ENCODE assay signal across 17 cellular contexts in the genomic region with DNA sequence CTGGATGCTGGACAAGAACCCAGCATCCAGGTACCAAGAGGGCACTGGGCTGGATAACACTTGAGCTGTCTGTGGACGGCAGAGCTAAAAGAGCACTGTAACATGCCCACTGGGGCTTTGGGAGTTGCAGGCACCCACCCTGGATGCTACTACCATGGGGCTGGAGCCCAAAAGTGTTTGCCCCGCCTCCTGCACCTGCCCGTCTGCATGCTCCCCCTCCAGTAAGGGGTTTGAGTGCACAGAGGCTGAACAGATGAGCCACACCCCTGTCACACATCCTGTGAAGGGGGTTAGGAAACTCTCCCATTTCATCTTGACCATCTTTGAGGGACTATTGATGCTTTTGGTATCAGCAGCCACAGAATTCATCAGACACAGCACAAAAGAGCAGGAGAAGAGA.
DNase-seq lines count a peak whose midpoint lies in the region; ATAC-seq and TF ChIP-seq lines count a peak whose summit lies in the region.
"Had no signal": no experiment of that assay in that cellular context is flagged by ENCODE, and none has a peak within 500 bp of the region (broad histone marks: within the 10 kb centered on the region; RNA-seq: fewer than 3 reads in every experiment).

No MANE protein-coding gene starts in this region.

- TF ChIP-seq CTCF in activated B cell treated with CpG ODN at 0.5 μM for 24 hours (IDR thresholded peaks at IDR 0.05) = no peak

- CTCF ChIA-PET in activated B cell treated with CpG ODN at 0.5 μM for 24 hours (lab: Charles Lee) = no interaction called here

- ATAC-seq in activated naive CD8-positive, alpha-beta T cell treated with anti-CD3 and anti-CD28 coated beads, Interleukin-2, amount 50 U/mL, for 24 hours = no peak
- ATAC-seq in activated B cell treated with CpG ODN at 0.5 μM for 24 hours (ENCODE audit: low read depth) (peak; percentile 18), naive B cell (ENCODE audit: low read depth in 2 of 2) (peak; percentile 69 to 70), HG03280 (IDR thresholded peaks at IDR 0.05; ENCODE audit: unreplicated experiment) (no peak), GM19397 (IDR thresholded peaks at IDR 0.05; ENCODE audit: unreplicated experiment) (no peak)
- ATAC-seq in stimulated activated naive B cell treated with anti-CD40 and anti-IgM and Interleukin-4, amounts not matched to agents 10 μg/mL and 1 μg/mL and 100 μg/mL, for 72 hours (replicated peaks) = no peak
- ATAC-seq: A549; CD8-positive, alpha-beta T cell; GM12878 had no signal

- no peaks in the 10 kb centered on the region for H3K27me3 Mint-ChIP-seq in activated naive CD8-positive, alpha-beta T cell treated with anti-CD3 and anti-CD28 coated beads, Interleukin-2, amount 50 U/mL, for 24 hours
- H3K27me3 Mint-ChIP-seq in activated naive CD8-positive, alpha-beta T cell treated with anti-CD3 and anti-CD28 coated beads for 36 hours = no peaks in the 10 kb centered on the region
- H3K27me3 Mint-ChIP-seq in activated B cell treated with CpG ODN at 0.5 μM for 24 hours (no peaks in the 10 kb centered on the region), naive B cell (no peaks in the 10 kb centered on the region)
- no peaks in the 10 kb centered on the region for H3K27me3 Mint-ChIP-seq in stimulated activated naive B cell treated with anti-CD40 and anti-IgM and Interleukin-4, amounts not matched to agents 10 μg/mL and 1 μg/mL and 100 μg/mL, for 72 hours

- intact Hi-C loops in activated B cell treated with CpG ODN at 0.5 μM for 24 hours (cut with micrococcal nuclease) = no loop called here

- no peaks in the 10 kb centered on the region for H3K36me3 Mint-ChIP-seq in activated naive CD8-positive, alpha-beta T cell treated with anti-CD3 and anti-CD28 coated beads, Interleukin-2, amount 50 U/mL, for 24 hours (ENCODE audit: low read depth)
- H3K36me3 Mint-ChIP-seq in activated naive CD8-positive, alpha-beta T cell treated with anti-CD3 and anti-CD28 coated beads for 36 hours = no peaks in the 10 kb centered on the region
- H3K36me3 Mint-ChIP-seq in activated B cell treated with CpG ODN at 0.5 μM for 24 hours (ENCODE audit: low read depth) (no peaks in the 10 kb centered on the region), naive B cell (peaks cover 0 to 14% of the 10 kb centered on the region in 2 donors)
- peaks cover 0 to 3% of the 10 kb centered on the region in 2 donors for H3K36me3 Mint-ChIP-seq in stimulated activated naive B cell treated with anti-CD40 and anti-IgM and Interleukin-4, amounts not matched to agents 10 μg/mL and 1 μg/mL and 100 μg/mL, for 72 hours
- H3K36me3 Mint-ChIP-seq: CD8-positive, alpha-beta T cell had no signal

- POLR2A ChIA-PET in activated B cell treated with CpG ODN at 0.5 μM for 24 hours (lab: Charles Lee) = no interaction called here

- H3K4me1 Mint-ChIP-seq in activated naive CD8-positive, alpha-beta T cell treated with anti-CD3 and anti-CD28 coated beads, Interleukin-2, amount 50 U/mL, for 24 hours = peaks cover 3% of the 10 kb centered on the region
- H3K4me1 Mint-ChIP-seq in activated naive CD8-positive, alpha-beta T cell treated with anti-CD3 and anti-CD28 coated beads for 36 hours = peaks cover 2% of the 10 kb centered on the region
- H3K4me1 Mint-ChIP-seq in activated B cell treated with CpG ODN at 0.5 μM for 24 hours = peaks cover 48% of the 10 kb centered on the region
- H3K4me1 Mint-ChIP-seq in naive B cell = peaks cover 44 to 61% (median 46%) of the 10 kb centered on the region in 3 donors
- peaks cover 24 to 47% of the 10 kb centered on the region in 2 donors for H3K4me1 Mint-ChIP-seq in stimulated activated naive B cell treated with anti-CD40 and anti-IgM and Interleukin-4, amounts not matched to agents 10 μg/mL and 1 μg/mL and 100 μg/mL, for 72 hours

- H3K4me3 Mint-ChIP-seq in activated naive CD8-positive, alpha-beta T cell treated with anti-CD3 and anti-CD28 coated beads, Interleukin-2, amount 50 U/mL, for 24 hours = peak overlapping the region; percentile 46
- no peak overlapping the region for H3K4me3 Mint-ChIP-seq in activated naive CD8-positive, alpha-beta T cell treated with anti-CD3 and anti-CD28 coated beads for 36 hours
- peak overlapping the region; percentile 56 for H3K4me3 Mint-ChIP-seq in activated B cell treated with CpG ODN at 0.5 μM for 24 hours
- H3K4me3 Mint-ChIP-seq in naive B cell = peak overlapping the region; percentile 79 to 98 (median 91)
- H3K4me3 Mint-ChIP-seq in stimulated activated naive B cell treated with anti-CD40 and anti-IgM and Interleukin-4, amounts not matched to agents 10 μg/mL and 1 μg/mL and 100 μg/mL, for 72 hours = peak overlapping the region; percentile 30 to 73
- H3K4me3 Mint-ChIP-seq: CD8-positive, alpha-beta T cell had no signal

- DNase-seq in activated naive CD8-positive, alpha-beta T cell treated with anti-CD3 and anti-CD28 coated beads, Interleukin-2, amount 50 U/mL, for 24 hours = no peak
- DNase-seq in activated naive CD8-positive, alpha-beta T cell treated with anti-CD3 and anti-CD28 coated beads for 36 hours = no peak
- DNase-seq in activated B cell treated with CpG ODN at 0.5 μM for 24 hours (no peak), naive B cell (no peak), DMS79 (lab: John Stamatoyannopoulos, UW) (no peak)
- no peak for DNase-seq in stimulated activated naive B cell treated with anti-CD40 and anti-IgM and Interleukin-4, amounts not matched to agents 10 μg/mL and 1 μg/mL and 100 μg/mL, for 72 hours
- DNase-seq: AML-193; Calu3; CD8-positive, alpha-beta T cell; DND-41; EL; GM23248; HCEC 1CT had no signal

- no peak overlapping the region for H3K27ac Mint-ChIP-seq in activated naive CD8-positive, alpha-beta T cell treated with anti-CD3 and anti-CD28 coated beads, Interleukin-2, amount 50 U/mL, for 24 hours
- H3K27ac Mint-ChIP-seq in activated naive CD8-positive, alpha-beta T cell treated with anti-CD3 and anti-CD28 coated beads for 36 hours = no peak overlapping the region
- H3K27ac Mint-ChIP-seq in activated B cell treated with CpG ODN at 0.5 μM for 24 hours = peak overlapping the region; percentile 62
- peak overlapping the region; percentile 63 to 96 (median 84) for H3K27ac Mint-ChIP-seq in naive B cell
- peak overlapping the region; percentile 89 for H3K27ac Mint-ChIP-seq in stimulated activated naive B cell treated with anti-CD40 and anti-IgM and Interleukin-4, amounts not matched to agents 10 μg/mL and 1 μg/mL and 100 μg/mL, for 72 hours
- H3K27ac Mint-ChIP-seq: CD8-positive, alpha-beta T cell had no signal

- H3K9me3 Mint-ChIP-seq in activated naive CD8-positive, alpha-beta T cell treated with anti-CD3 and anti-CD28 coated beads, Interleukin-2, amount 50 U/mL, for 24 hours = peaks cover 3% of the 10 kb centered on the region
- no peaks in the 10 kb centered on the region for H3K9me3 Mint-ChIP-seq in activated naive CD8-positive, alpha-beta T cell treated with anti-CD3 and anti-CD28 coated beads for 36 hours
- H3K9me3 Mint-ChIP-seq in activated B cell treated with CpG ODN at 0.5 μM for 24 hours (no peaks in the 10 kb centered on the region), naive B cell (no peaks in the 10 kb centered on the region)
- H3K9me3 Mint-ChIP-seq in stimulated activated naive B cell treated with anti-CD40 and anti-IgM and Interleukin-4, amounts not matched to agents 10 μg/mL and 1 μg/mL and 100 μg/mL, for 72 hours = peaks cover 0 to 2% of the 10 kb centered on the region in 2 donors
- H3K9me3 Mint-ChIP-seq: CD8-positive, alpha-beta T cell had no signal

Comparison
In these comparisons a context has a peak if more than half of its experiments do, and no peak if none do; other contexts are left out.
1. ATAC-seq: peak in activated B cell treated with CpG ODN at 0.5 μM for 24 hours (single experiment) and naive B cell (2 of 2); none in activated naive CD8-positive, alpha-beta T cell treated with anti-CD3 and anti-CD28 coated beads, Interleukin-2, amount 50 U/mL, for 24 hours (single experiment), stimulated activated naive B cell treated with anti-CD40 and anti-IgM and Interleukin-4, amounts not matched to agents 10 μg/mL and 1 μg/mL and 100 μg/mL, for 72 hours (0 of 2), HG03280 (single experiment) and GM19397 (single experiment).
2. H3K27ac Mint-ChIP-seq: peak in activated B cell treated with CpG ODN at 0.5 μM for 24 hours (single experiment), naive B cell (6 of 6) and stimulated activated naive B cell treated with anti-CD40 and anti-IgM and Interleukin-4, amounts not matched to agents 10 μg/mL and 1 μg/mL and 100 μg/mL, for 72 hours (single experiment); none in activated naive CD8-positive, alpha-beta T cell treated with anti-CD3 and anti-CD28 coated beads, Interleukin-2, amount 50 U/mL, for 24 hours (single experiment) and activated naive CD8-positive, alpha-beta T cell treated with anti-CD3 and anti-CD28 coated beads for 36 hours (single experiment).